7 cellular contexts compared by ENCODE assay signal in the genomic region with DNA sequence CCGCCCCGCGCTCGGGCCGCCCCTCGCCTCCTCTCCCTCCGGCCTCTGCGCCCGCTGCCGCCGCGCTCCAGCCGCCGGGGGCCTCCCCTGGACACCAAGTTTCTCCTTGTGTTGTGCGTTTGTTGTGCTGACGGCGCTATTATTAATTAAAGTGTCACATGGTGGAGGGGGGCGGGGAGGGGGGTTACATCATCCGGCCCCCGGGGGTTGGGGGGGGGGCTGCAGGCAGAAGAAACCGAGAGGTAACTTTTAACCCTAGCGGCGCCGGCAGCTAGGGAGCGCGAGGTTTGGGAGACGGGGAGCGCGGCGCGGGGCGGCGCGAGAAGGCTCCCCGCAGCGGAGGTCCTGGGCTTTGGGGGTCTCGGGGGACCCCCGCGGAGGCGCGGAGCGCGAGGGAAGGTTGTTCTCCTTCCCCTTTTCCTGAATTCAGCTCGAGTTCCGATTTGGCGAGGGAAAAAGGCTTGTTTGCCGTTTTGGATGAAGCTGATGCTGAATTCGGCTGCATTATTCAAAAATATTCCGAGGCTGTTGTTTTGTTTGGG. TPM values are rescaled to one million over a fixed set of nuclear protein-coding genes. Genes with fewer than 3 reads are reported as not detected.
DNase-seq lines count a peak whose midpoint lies in the region; ATAC-seq and TF ChIP-seq lines count a peak whose summit lies in the region.

A gene (minus strand): TSS at position 117 of the 542 bp plus-strand sequence. CDS start 134 bp downstream, outside the sequence.

- no peak for DNase-seq in activated CD4-positive, alpha-beta memory T cell treated with anti-CD3 and anti-CD28 coated beads, Interleukin-2, amount 10 ng/mL, durations not matched to agents 7 days and 5 days
- DNase-seq in left kidney (ENCODE audit: low read depth, low spot score) (peak; percentile 87), NCI-H1694 treated with DMSO at 0.1 percent for 48 hours (lab: John Stamatoyannopoulos, UW) (no peak), HUDEP-2 (lab: John Stamatoyannopoulos, UW; ENCODE audit: unreplicated experiment in 76 of 76) (no peak), omental fat pad (ENCODE audit: low spot score) (no peak)

- TF ChIP-seq CTCF in omental fat pad (IDR thresholded peaks at IDR 0.05) = no peak

- POLR2A ChIA-PET in activated CD4-positive, alpha-beta memory T cell treated with anti-CD3 and anti-CD28 coated beads, Interleukin-2, amount 10 ng/mL, durations not matched to agents 7 days and 5 days (lab: Charles Lee) = interaction anchor here (1.0 kb wide), 1 partner anchor 11 kb away, joined by 3 read pairs; no protein-coding TSS in a partner anchor

- no peaks in the 10 kb centered on the region for H3K9me3 Mint-ChIP-seq in activated CD4-positive, alpha-beta memory T cell treated with anti-CD3 and anti-CD28 coated beads, Interleukin-2, amount 10 ng/mL, durations not matched to agents 7 days and 5 days

- peaks cover 80% of the 10 kb centered on the region for H3K27me3 Mint-ChIP-seq in activated CD4-positive, alpha-beta memory T cell treated with anti-CD3 and anti-CD28 coated beads, Interleukin-2, amount 10 ng/mL, durations not matched to agents 7 days and 5 days

- H3K4me3 Mint-ChIP-seq in activated CD4-positive, alpha-beta memory T cell treated with anti-CD3 and anti-CD28 coated beads, Interleukin-2, amount 10 ng/mL, durations not matched to agents 7 days and 5 days = peak within 1 kb of the TSS; percentile 44

- H3K4me1 Mint-ChIP-seq in activated CD4-positive, alpha-beta memory T cell treated with anti-CD3 and anti-CD28 coated beads, Interleukin-2, amount 10 ng/mL, durations not matched to agents 7 days and 5 days = peaks cover 31% of the 10 kb centered on the region

- H3K27ac Mint-ChIP-seq in activated CD4-positive, alpha-beta memory T cell treated with anti-CD3 and anti-CD28 coated beads, Interleukin-2, amount 10 ng/mL, durations not matched to agents 7 days and 5 days = no peak within 1 kb of the TSS

- H3K36me3 Mint-ChIP-seq in activated CD4-positive, alpha-beta memory T cell treated with anti-CD3 and anti-CD28 coated beads, Interleukin-2, amount 10 ng/mL, durations not matched to agents 7 days and 5 days (ENCODE audit: low read depth) = no peaks in the 10 kb centered on the region

- ATAC-seq in GM18502 (IDR thresholded peaks at IDR 0.05; ENCODE audit: poor library complexity, unreplicated experiment) = peak; percentile 6
- ATAC-seq in HG03432 (IDR thresholded peaks at IDR 0.05; ENCODE audit: unreplicated experiment) = peak; percentile 20
- ATAC-seq in omental fat pad (ENCODE audit: low FRiP score) = no peak

- CTCF ChIA-PET in activated CD4-positive, alpha-beta memory T cell treated with anti-CD3 and anti-CD28 coated beads, Interleukin-2, amount 10 ng/mL, durations not matched to agents 7 days and 5 days (lab: Charles Lee) = interaction anchor here (1.0 to 1.5 kb wide), 3 partner anchors 35 to 219 kb away, joined by 3 to 4 read pairs (median 3); no protein-coding TSS in a partner anchor

RNA-seq across cellular contexts. Expression of the gene that starts here (rescaled TPM):
- not detected for total RNA-seq in activated CD4-positive, alpha-beta memory T cell treated with anti-CD3 and anti-CD28 coated beads, Interleukin-2, amount 10 ng/mL, durations not matched to agents 7 days and 5 days
- under 1 TPM in 1 of 4 donors, not detected in 3; 0.06 TPM for total RNA-seq in omental fat pad
